Comparison of ENCODE assay signal across 9 cellular contexts in the genomic region with DNA sequence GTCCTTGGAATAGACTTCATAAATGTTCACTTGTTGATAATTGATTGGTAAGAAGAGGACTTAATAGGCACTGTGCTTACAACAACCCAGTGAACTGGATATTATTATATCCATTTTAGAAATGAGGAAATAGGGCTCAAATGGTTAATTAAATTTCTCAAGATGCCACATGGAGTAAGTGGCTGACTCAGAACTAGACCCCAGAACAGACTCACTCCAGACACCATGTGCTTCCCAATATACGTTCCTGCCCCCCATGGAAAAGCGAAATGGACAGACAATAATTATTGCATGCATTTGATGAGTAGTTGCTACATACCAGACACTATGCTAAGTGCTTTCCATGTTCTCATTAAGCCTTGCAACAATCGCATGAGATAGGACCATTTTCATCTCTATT. TPM values are rescaled to one million over a fixed set of nuclear protein-coding genes. Genes with fewer than 3 reads are reported as not detected.
DNase-seq lines count a peak whose midpoint lies in the region; ATAC-seq lines count a peak whose summit lies in the region.
"Had no signal": no experiment of that assay in that cellular context is flagged by ENCODE, and none has a peak within 500 bp of the region (broad histone marks: within the 10 kb centered on the region; RNA-seq: fewer than 3 reads in every experiment).

No MANE protein-coding gene starts in this region.

- peaks cover 10% of the 10 kb centered on the region for H3K4me1 Mint-ChIP-seq in activated T-cell treated with anti-CD3 and anti-CD28 coated beads, Interleukin-2, amount 50 U/mL, for 4 hours (ENCODE audit: low read depth)
- peaks cover 13% of the 10 kb centered on the region for H3K4me1 Mint-ChIP-seq in activated CD4-positive, alpha-beta memory T cell treated with anti-CD3 and anti-CD28 coated beads, Interleukin-2, amount 10 ng/mL, durations not matched to agents 7 days and 5 days
- peaks cover 7 to 13% of the 10 kb centered on the region in 2 donors for H3K4me1 Mint-ChIP-seq in immature natural killer cell

- peaks cover 0 to 3% (median 0%) of the 10 kb centered on the region in 5 donors for H3K27me3 ChIP-seq in subcutaneous abdominal adipose tissue (ENCODE audit: control insufficient read depth in 5 of 5, insufficient read depth in 4 of 5, low read length in 5 of 5)

- H3K9me3 ChIP-seq in subcutaneous abdominal adipose tissue (ENCODE audit: control insufficient read depth in 5 of 5, low read length in 5 of 5) = no peaks in the 10 kb centered on the region

- ATAC-seq in activated T-cell treated with anti-CD3 and anti-CD28 coated beads, Interleukin-2, amount 50 U/mL, for 4 hours = no peak
- ATAC-seq in GM18519 (IDR thresholded peaks at IDR 0.05; ENCODE audit: low FRiP score, unreplicated experiment) = no peak

- no peaks in the 10 kb centered on the region for H3K9me3 Mint-ChIP-seq in activated T-cell treated with anti-CD3 and anti-CD28 coated beads, Interleukin-2, amount 50 U/mL, for 4 hours
- H3K9me3 Mint-ChIP-seq in activated CD4-positive, alpha-beta memory T cell treated with anti-CD3 and anti-CD28 coated beads, Interleukin-2, amount 10 ng/mL, durations not matched to agents 7 days and 5 days = no peaks in the 10 kb centered on the region
- H3K9me3 Mint-ChIP-seq in immature natural killer cell = peaks cover 0 to 19% (median 2%) of the 10 kb centered on the region in 6 donors

- peak overlapping the region; percentile 62 to 86 (median 79) for H3K4me3 ChIP-seq in subcutaneous abdominal adipose tissue (ENCODE audit: low read depth in 1 of 5, low read length in 5 of 5)

- CTCF ChIA-PET in activated CD4-positive, alpha-beta memory T cell treated with anti-CD3 and anti-CD28 coated beads, Interleukin-2, amount 10 ng/mL, durations not matched to agents 7 days and 5 days (lab: Charles Lee) = no interaction called here

- H3K27ac ChIP-seq in subcutaneous abdominal adipose tissue (ENCODE audit: low read depth, low read length) = no peak overlapping the region

- H3K36me3 Mint-ChIP-seq in activated T-cell treated with anti-CD3 and anti-CD28 coated beads, Interleukin-2, amount 50 U/mL, for 4 hours (ENCODE audit: insufficient read depth) = no peaks in the 10 kb centered on the region
- H3K36me3 Mint-ChIP-seq in activated CD4-positive, alpha-beta memory T cell treated with anti-CD3 and anti-CD28 coated beads, Interleukin-2, amount 10 ng/mL, durations not matched to agents 7 days and 5 days (ENCODE audit: low read depth) = no peaks in the 10 kb centered on the region
- peaks cover 0 to 7% (median 0%) of the 10 kb centered on the region in 3 donors for H3K36me3 Mint-ChIP-seq in immature natural killer cell

- DNase-seq in activated T-cell treated with anti-CD3 and anti-CD28 coated beads, Interleukin-2, amount 50 U/mL, for 4 hours = no peak
- no peak for DNase-seq in activated T-cell treated with anti-CD3 and anti-CD28 coated beads, Interleukin-2, amount 50 U/mL, for 48 hours
- DNase-seq in activated CD4-positive, alpha-beta memory T cell treated with anti-CD3 and anti-CD28 coated beads, Interleukin-2, amount 10 ng/mL, durations not matched to agents 7 days and 5 days = no peak
- DNase-seq in immature natural killer cell (no peak), NCI-H526 treated with DMSO at 0.1 percent for 48 hours (lab: John Stamatoyannopoulos, UW) (no peak)
- no peak for DNase-seq in activated effector memory CD4-positive, alpha-beta T cell treated with Interleukin-2 at 50 U/mL for 16 hours

- no peak overlapping the region for H3K27ac Mint-ChIP-seq in activated CD4-positive, alpha-beta memory T cell treated with anti-CD3 and anti-CD28 coated beads, Interleukin-2, amount 10 ng/mL, durations not matched to agents 7 days and 5 days
- no peak overlapping the region for H3K27ac Mint-ChIP-seq in immature natural killer cell

- peaks cover 39% of the 10 kb centered on the region for H3K27me3 Mint-ChIP-seq in activated T-cell treated with anti-CD3 and anti-CD28 coated beads, Interleukin-2, amount 50 U/mL, for 4 hours (ENCODE audit: low read depth)
- peaks cover 43% of the 10 kb centered on the region for H3K27me3 Mint-ChIP-seq in activated CD4-positive, alpha-beta memory T cell treated with anti-CD3 and anti-CD28 coated beads, Interleukin-2, amount 10 ng/mL, durations not matched to agents 7 days and 5 days
- peaks cover 10 to 21% (median 14%) of the 10 kb centered on the region in 3 donors for H3K27me3 Mint-ChIP-seq in immature natural killer cell (ENCODE audit: low read depth in 3 of 3)

- H3K36me3 ChIP-seq in subcutaneous abdominal adipose tissue (ENCODE audit: control insufficient read depth in 5 of 5, insufficient read depth in 5 of 5, low read length in 5 of 5) = no peaks in the 10 kb centered on the region

- peak overlapping the region in 2 of 5 donors; percentile 49 to 81 for H3K9ac ChIP-seq in subcutaneous abdominal adipose tissue (ENCODE audit: low read length in 5 of 5)

- peaks cover 4 to 21% (median 17%) of the 10 kb centered on the region in 5 donors for H3K4me1 ChIP-seq in subcutaneous abdominal adipose tissue (ENCODE audit: control insufficient read depth in 5 of 5, insufficient read depth in 5 of 5, low read length in 5 of 5)

- POLR2A ChIA-PET in activated CD4-positive, alpha-beta memory T cell treated with anti-CD3 and anti-CD28 coated beads, Interleukin-2, amount 10 ng/mL, durations not matched to agents 7 days and 5 days (lab: Charles Lee) = no interaction called here

- H3K4me3 Mint-ChIP-seq in activated T-cell treated with anti-CD3 and anti-CD28 coated beads, Interleukin-2, amount 50 U/mL, for 4 hours = peak overlapping the region; percentile 41
- peak overlapping the region; percentile 62 for H3K4me3 Mint-ChIP-seq in activated CD4-positive, alpha-beta memory T cell treated with anti-CD3 and anti-CD28 coated beads, Interleukin-2, amount 10 ng/mL, durations not matched to agents 7 days and 5 days
- H3K4me3 Mint-ChIP-seq in immature natural killer cell = peak overlapping the region; percentile 9 to 77 (median 20)

RNA-seq across cellular contexts. Expression of a gene that starts 0.9 kb away (rescaled TPM):
- under 1 TPM; 0.05 to 0.56 (median 0.16) TPM for total RNA-seq in activated T-cell treated with anti-CD3 and anti-CD28 coated beads, Interleukin-2, amount 50 U/mL, for 4 hours
- total RNA-seq in activated CD4-positive, alpha-beta memory T cell treated with anti-CD3 and anti-CD28 coated beads, Interleukin-2, amount 10 ng/mL, durations not matched to agents 7 days and 5 days = 1 to 10 TPM in 1 of 2 experiments, under 1 TPM in 1; 0.30 to 1.3 TPM
- polyA plus RNA-seq in immature natural killer cell = not detected
- total RNA-seq: RPMI7951 had no signal
